ENCODE assay signal across 22 cellular contexts in the genomic region with DNA sequence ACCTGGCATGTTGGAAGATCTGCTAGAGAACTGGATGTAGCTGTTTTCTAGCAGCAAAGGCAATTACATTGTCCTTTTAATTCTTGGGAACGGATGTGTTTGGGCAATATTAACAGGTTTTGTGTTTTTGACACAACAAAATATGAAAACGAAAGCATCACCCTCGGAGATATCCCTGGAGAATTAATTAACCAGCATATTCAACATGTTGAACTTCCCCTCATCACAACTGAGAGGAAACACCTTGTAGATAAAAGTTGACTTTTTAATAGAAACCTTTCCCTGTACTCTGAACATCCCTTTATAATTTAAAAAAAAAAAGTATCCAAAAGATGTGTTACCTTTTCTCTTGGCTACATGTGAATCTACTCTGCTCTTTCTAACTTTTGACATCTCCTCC. TPM values are rescaled to one million over a fixed set of nuclear protein-coding genes. Genes with fewer than 3 reads are reported as not detected.
A peak's percentile ranks its signal among the peaks of the same experiment; 100 is the strongest.
DNase-seq lines count a peak whose midpoint lies in the region; ATAC-seq and TF ChIP-seq lines count a peak whose summit lies in the region.
"Had no signal": no experiment of that assay in that cellular context is flagged by ENCODE, and none has a peak within 500 bp of the region (broad histone marks: within the 10 kb centered on the region; RNA-seq: fewer than 3 reads in every experiment).

No MANE protein-coding gene starts in this region.

- POLR2A ChIA-PET in WTC11 (lab: Charles Lee), result no interaction called here

- H3K9me3 ChIP-seq in heart right ventricle, result no peaks in the 10 kb centered on the region
- no peaks in the 10 kb centered on the region for H3K9me3 ChIP-seq in iPS-20b (ENCODE audit: insufficient read depth, low read depth, low read length)
- H3K9me3 ChIP-seq: BE2C had no signal

- no peak overlapping the region for H3K9ac ChIP-seq in iPS-20b (ENCODE audit: low read depth, low read length)

- no peak for TF ChIP-seq CTCF in heart right ventricle (IDR thresholded peaks at IDR 0.05)
- no peak for TF ChIP-seq CTCF in WTC11 (IDR thresholded peaks at IDR 0.05)

- H3K27me3 ChIP-seq in heart right ventricle (no peaks in the 10 kb centered on the region), iPS-20b (ENCODE audit: insufficient read depth, low read length) (no peaks in the 10 kb centered on the region)
- H3K27me3 ChIP-seq: BE2C had no signal

- no peak for DNase-seq in heart right ventricle
- DNase-seq in Right ventricle myocardium inferior (ENCODE audit: missing footprints), result no peak
- DNase-seq in WTC11 (ENCODE audit: low spot score), result no peak
- no peak for DNase-seq in mesenteric fat pad (ENCODE audit: low spot score)
- DNase-seq: BE2C; CD4-positive, CD25-positive, alpha-beta regulatory T cell; NCI-H1048; NCI-H1417; NCI-H1694 treated with DMSO at 0.1 percent for 48 hours; NCI-H2081; NCI-H226; NCI-H510A; NCI-H69; SHP77 treated with DMSO at 0.1 percent for 48 hours had no signal

- ATAC-seq in heart right ventricle (peak in 6 of 8 donors; percentile 42 to 81 (median 62)), Right ventricle myocardium inferior (no peak), WTC11 (no peak), esophagus mucosa (no peak), HG02884 (IDR thresholded peaks at IDR 0.05; ENCODE audit: unreplicated experiment) (no peak), HG03521 (IDR thresholded peaks at IDR 0.05; ENCODE audit: unreplicated experiment) (no peak)
- ATAC-seq: Panc1 had no signal

- CTCF ChIA-PET in WTC11 (lab: Charles Lee), result no interaction called here

- H3K27ac ChIP-seq in heart right ventricle (no peak overlapping the region), iPS-20b (ENCODE audit: low read length) (no peak overlapping the region)
- H3K27ac ChIP-seq: 22Rv1, RWPE1 had no signal

- peaks cover 3% of the 10 kb centered on the region for H3K36me3 Mint-ChIP-seq in WTC11
- H3K36me3 Mint-ChIP-seq: CD4-positive, CD25-positive, alpha-beta regulatory T cell had no signal

- intact Hi-C loops in heart right ventricle (cut with DNase I) (loop anchor here in 3 of 10 donors (10.0 kb wide), 2 partner anchors 127 to 427 kb away; no protein-coding TSS in a partner anchor), Right ventricle myocardium inferior (cut with DNase I) (no loop called here)

- no peak overlapping the region for H3K4me3 ChIP-seq in heart right ventricle
- H3K4me3 ChIP-seq in iPS-20b (ENCODE audit: low read length), result peak overlapping the region; percentile 8; the same call in 1 of the 2 replicates

- H3K27me3 Mint-ChIP-seq in WTC11 (ENCODE audit: low read depth), result no peaks in the 10 kb centered on the region

- H3K36me3 ChIP-seq in heart right ventricle (no peaks in the 10 kb centered on the region), iPS-20b (ENCODE audit: insufficient read depth, low read depth, low read length) (peaks cover 20% of the 10 kb centered on the region)
- H3K36me3 ChIP-seq: BE2C had no signal

- no peaks in the 10 kb centered on the region for H3K9me3 Mint-ChIP-seq in WTC11
- H3K9me3 Mint-ChIP-seq: CD4-positive, CD25-positive, alpha-beta regulatory T cell had no signal

- H3K27ac Mint-ChIP-seq in WTC11, result peak overlapping the region; percentile 43
- H3K27ac Mint-ChIP-seq: CD4-positive, CD25-positive, alpha-beta regulatory T cell had no signal

- H3K4me1 ChIP-seq in heart right ventricle (peaks cover 0 to 67% (median 5%) of the 10 kb centered on the region in 9 donors), iPS-20b (ENCODE audit: insufficient read depth, low read length) (peaks cover 86% of the 10 kb centered on the region)

- peaks cover 91% of the 10 kb centered on the region for H3K4me1 Mint-ChIP-seq in WTC11
- H3K4me1 Mint-ChIP-seq: CD4-positive, CD25-positive, alpha-beta regulatory T cell had no signal

- 49 to 69% methylated on average over 3 of the region's 3 CpGs for WGBS in heart right ventricle, 2 donors

- H3K4me3 Mint-ChIP-seq in WTC11, result peak overlapping the region; percentile 57
- H3K4me3 Mint-ChIP-seq: CD4-positive, CD25-positive, alpha-beta regulatory T cell had no signal

TF ChIP-seq in WTC11, 78 proteins besides CTCF, POLR2A, EP300 and RAD21:
- TF ChIP-seq, protein P1, sequence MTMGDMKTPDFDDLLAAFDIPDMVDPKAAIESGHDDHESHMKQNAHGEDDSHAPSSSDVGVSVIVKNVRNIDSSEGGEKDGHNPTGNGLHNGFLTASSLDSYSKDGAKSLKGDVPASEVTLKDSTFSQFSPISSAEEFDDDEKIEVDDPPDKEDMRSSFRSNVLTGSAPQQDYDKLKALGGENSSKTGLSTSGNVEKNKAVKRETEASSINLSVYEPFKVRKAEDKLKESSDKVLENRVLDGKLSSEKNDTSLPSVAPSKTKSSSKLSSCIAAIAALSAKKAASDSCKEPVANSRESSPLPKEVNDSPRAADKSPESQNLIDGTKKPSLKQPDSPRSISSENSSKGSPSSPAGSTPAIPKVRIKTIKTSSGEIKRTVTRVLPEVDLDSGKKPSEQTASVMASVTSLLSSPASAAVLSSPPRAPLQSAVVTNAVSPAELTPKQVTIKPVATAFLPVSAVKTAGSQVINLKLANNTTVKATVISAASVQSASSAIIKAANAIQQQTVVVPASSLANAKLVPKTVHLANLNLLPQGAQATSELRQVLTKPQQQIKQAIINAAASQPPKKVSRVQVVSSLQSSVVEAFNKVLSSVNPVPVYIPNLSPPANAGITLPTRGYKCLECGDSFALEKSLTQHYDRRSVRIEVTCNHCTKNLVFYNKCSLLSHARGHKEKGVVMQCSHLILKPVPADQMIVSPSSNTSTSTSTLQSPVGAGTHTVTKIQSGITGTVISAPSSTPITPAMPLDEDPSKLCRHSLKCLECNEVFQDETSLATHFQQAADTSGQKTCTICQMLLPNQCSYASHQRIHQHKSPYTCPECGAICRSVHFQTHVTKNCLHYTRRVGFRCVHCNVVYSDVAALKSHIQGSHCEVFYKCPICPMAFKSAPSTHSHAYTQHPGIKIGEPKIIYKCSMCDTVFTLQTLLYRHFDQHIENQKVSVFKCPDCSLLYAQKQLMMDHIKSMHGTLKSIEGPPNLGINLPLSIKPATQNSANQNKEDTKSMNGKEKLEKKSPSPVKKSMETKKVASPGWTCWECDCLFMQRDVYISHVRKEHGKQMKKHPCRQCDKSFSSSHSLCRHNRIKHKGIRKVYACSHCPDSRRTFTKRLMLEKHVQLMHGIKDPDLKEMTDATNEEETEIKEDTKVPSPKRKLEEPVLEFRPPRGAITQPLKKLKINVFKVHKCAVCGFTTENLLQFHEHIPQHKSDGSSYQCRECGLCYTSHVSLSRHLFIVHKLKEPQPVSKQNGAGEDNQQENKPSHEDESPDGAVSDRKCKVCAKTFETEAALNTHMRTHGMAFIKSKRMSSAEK (CRISPR knock-in tag; IDR thresholded peaks at IDR 0.05; ENCODE audit: borderline replicate concordance), result no peak
- TF ChIP-seq, protein P2, sequence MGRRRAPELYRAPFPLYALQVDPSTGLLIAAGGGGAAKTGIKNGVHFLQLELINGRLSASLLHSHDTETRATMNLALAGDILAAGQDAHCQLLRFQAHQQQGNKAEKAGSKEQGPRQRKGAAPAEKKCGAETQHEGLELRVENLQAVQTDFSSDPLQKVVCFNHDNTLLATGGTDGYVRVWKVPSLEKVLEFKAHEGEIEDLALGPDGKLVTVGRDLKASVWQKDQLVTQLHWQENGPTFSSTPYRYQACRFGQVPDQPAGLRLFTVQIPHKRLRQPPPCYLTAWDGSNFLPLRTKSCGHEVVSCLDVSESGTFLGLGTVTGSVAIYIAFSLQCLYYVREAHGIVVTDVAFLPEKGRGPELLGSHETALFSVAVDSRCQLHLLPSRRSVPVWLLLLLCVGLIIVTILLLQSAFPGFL (CRISPR knock-in tag; IDR thresholded peaks at IDR 0.05; ENCODE audit: borderline replicate concordance), result no peak
- TF ChIP-seq, protein P3, sequence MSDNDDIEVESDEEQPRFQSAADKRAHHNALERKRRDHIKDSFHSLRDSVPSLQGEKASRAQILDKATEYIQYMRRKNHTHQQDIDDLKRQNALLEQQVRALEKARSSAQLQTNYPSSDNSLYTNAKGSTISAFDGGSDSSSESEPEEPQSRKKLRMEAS (CRISPR knock-in tag; IDR thresholded peaks at IDR 0.05), result no peak
- TF ChIP-seq ZNF121 (CRISPR knock-in tag; IDR thresholded peaks at IDR 0.05) (no peak), RORB (CRISPR knock-in tag; IDR thresholded peaks at IDR 0.05) (no peak)
- TF ChIP-seq, protein P4, sequence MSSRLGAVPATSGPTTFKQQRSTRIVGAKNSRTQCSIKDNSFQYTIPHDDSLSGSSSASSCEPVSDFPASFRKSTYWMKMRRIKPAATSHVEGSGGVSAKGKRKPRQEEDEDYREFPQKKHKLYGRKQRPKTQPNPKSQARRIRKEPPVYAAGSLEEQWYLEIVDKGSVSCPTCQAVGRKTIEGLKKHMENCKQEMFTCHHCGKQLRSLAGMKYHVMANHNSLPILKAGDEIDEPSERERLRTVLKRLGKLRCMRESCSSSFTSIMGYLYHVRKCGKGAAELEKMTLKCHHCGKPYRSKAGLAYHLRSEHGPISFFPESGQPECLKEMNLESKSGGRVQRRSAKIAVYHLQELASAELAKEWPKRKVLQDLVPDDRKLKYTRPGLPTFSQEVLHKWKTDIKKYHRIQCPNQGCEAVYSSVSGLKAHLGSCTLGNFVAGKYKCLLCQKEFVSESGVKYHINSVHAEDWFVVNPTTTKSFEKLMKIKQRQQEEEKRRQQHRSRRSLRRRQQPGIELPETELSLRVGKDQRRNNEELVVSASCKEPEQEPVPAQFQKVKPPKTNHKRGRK (CRISPR knock-in tag; IDR thresholded peaks at IDR 0.05; ENCODE audit: borderline replicate concordance), result no peak

RNA-seq across cellular contexts. Expression of a gene that starts 13.0 kb away (rescaled TPM):
- total RNA-seq in heart right ventricle (10 to 100 TPM in 2 of 10 donors, 1 to 10 TPM in 8; 2.9 to 11.3 (median 8.3) TPM), Right ventricle myocardium inferior (7.8 TPM), WTC11 (2021) (336 to 406 TPM (median 357 TPM) in 3 replicates), esophagus mucosa (6.1 TPM), mesenteric fat pad (24.0 TPM)
- polyA plus RNA-seq in heart right ventricle, result 1 to 10 TPM; 3.0 to 4.2 TPM
- total RNA-seq: CD4-positive, CD25-positive, alpha-beta regulatory T cell; OCI-LY7 had no signal

Comparison
In these comparisons a context has a peak if more than half of its experiments do, and no peak if none do; other contexts are left out.
1. ATAC-seq: peak in heart right ventricle (6 of 8); none in Right ventricle myocardium inferior (single experiment), WTC11 (single experiment), esophagus mucosa (single experiment), HG02884 (single experiment) and HG03521 (single experiment).
2. RNA of a gene that starts 13.0 kb away (total RNA-seq): 336 to 406 TPM in WTC11; 24.0 TPM in mesenteric fat pad (single experiment), 2.9 to 11.3 TPM in heart right ventricle, 7.8 TPM in Right ventricle myocardium inferior (single experiment) and 6.1 TPM in esophagus mucosa (single experiment); every median in the first group is over 10 times any median in the second.